ENCODE assay signal across 8 cellular contexts in the genomic region with DNA sequence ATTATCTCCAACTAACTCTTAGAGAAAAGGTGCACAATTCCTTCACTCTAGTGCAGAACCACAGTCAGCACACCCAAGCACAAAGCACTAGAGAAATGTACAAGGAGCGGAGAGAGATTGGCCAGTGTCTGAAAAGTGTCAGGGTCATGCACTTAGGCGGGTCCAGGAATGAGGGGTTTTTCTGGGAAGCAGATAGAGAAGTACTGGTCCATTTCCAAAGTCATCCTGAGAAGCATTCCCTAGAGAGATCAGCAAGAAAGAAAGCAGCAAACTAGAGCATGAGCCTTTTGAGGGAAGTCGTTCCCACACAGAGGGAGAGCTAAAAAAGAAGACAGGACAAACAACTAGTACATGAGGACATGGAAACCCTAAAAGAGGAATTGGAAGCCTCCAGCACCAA.
DNase-seq lines count a peak whose midpoint lies in the region; ATAC-seq, FAIRE-seq and TF ChIP-seq lines count a peak whose summit lies in the region.

No MANE protein-coding gene starts in this region.

- H3K27me3 ChIP-seq in HL-60 (ENCODE audit: insufficient read depth, poor library complexity, severe bottlenecking), result no peaks in the 10 kb centered on the region
- no peaks in the 10 kb centered on the region for H3K27me3 ChIP-seq in esophagus muscularis mucosa
- no peaks in the 10 kb centered on the region for H3K27me3 ChIP-seq in right lobe of liver

- H3K4me1 Mint-ChIP-seq in T-helper 2 cell treated with Interferon-gamma antibody and Interleukin-4, amounts not matched to agents 5 μg/mL and 100 μg/mL, for 36 hours (ENCODE audit: low read depth), result peaks cover 70% of the 10 kb centered on the region
- peaks cover 77% of the 10 kb centered on the region for H3K4me1 Mint-ChIP-seq in stimulated activated naive CD8-positive, alpha-beta T cell treated with anti-CD3 and anti-CD28 coated beads, Interleukin-15, amount 100 ng/mL, for 72 hours

- H3K9me3 Mint-ChIP-seq in T-helper 2 cell treated with Interferon-gamma antibody and Interleukin-4, amounts not matched to agents 5 μg/mL and 100 μg/mL, for 36 hours, result no peaks in the 10 kb centered on the region
- no peaks in the 10 kb centered on the region for H3K9me3 Mint-ChIP-seq in stimulated activated naive CD8-positive, alpha-beta T cell treated with anti-CD3 and anti-CD28 coated beads, Interleukin-15, amount 100 ng/mL, for 72 hours

- peak; percentile 44 for ATAC-seq in stimulated activated naive CD8-positive, alpha-beta T cell treated with anti-CD3 and anti-CD28 coated beads, Interleukin-15, amount 100 ng/mL, for 72 hours
- no peak for ATAC-seq in right lobe of liver

- peak overlapping the region; percentile 17; the same call in 1 of the 2 replicates for H3K27ac ChIP-seq in HL-60 (replicated peaks)
- H3K27ac ChIP-seq in esophagus muscularis mucosa (replicated peaks in 1 of 4), result peak overlapping the region in 3 of 4 donors; percentile 37 to 53 (median 52)
- H3K27ac ChIP-seq in right lobe of liver, result no peak overlapping the region

- no peak for DNase-seq in T-helper 2 cell treated with Interferon-gamma antibody and Interleukin-4, amounts not matched to agents 5 μg/mL and 100 μg/mL, for 36 hours (ENCODE audit: low spot score)
- DNase-seq in T-helper 2 cell (no peak), HL-60 (ENCODE audit: low read depth in 1 of 2, low spot score in 1 of 2) (no peak), esophagus muscularis mucosa (ENCODE audit: extremely low spot score) (no peak), HTR-8/SVneo (ENCODE audit: insufficient read length, low spot score) (no peak), NCI-H187 treated with DMSO at 0.1 percent for 48 hours (lab: John Stamatoyannopoulos, UW) (no peak), right lobe of liver (no peak)
- no peak for DNase-seq in stimulated activated naive CD8-positive, alpha-beta T cell treated with anti-CD3 and anti-CD28 coated beads, Interleukin-15, amount 100 ng/mL, for 72 hours

- H3K27me3 Mint-ChIP-seq in T-helper 2 cell treated with Interferon-gamma antibody and Interleukin-4, amounts not matched to agents 5 μg/mL and 100 μg/mL, for 36 hours (ENCODE audit: low read depth), result no peaks in the 10 kb centered on the region
- no peaks in the 10 kb centered on the region for H3K27me3 Mint-ChIP-seq in stimulated activated naive CD8-positive, alpha-beta T cell treated with anti-CD3 and anti-CD28 coated beads, Interleukin-15, amount 100 ng/mL, for 72 hours

- no peak for TF ChIP-seq POLR2A in esophagus muscularis mucosa (IDR thresholded peaks at IDR 0.05; ENCODE audit: low read depth)
- no peak for TF ChIP-seq POLR2A in right lobe of liver (IDR thresholded peaks at IDR 0.05)

- TF ChIP-seq CTCF in HL-60 (IDR thresholded peaks at IDR 0.05; ENCODE audit: insufficient read depth, low read length) (no peak), esophagus muscularis mucosa (IDR thresholded peaks at IDR 0.05) (no peak), right lobe of liver (IDR thresholded peaks at IDR 0.05) (no peak)

- no peak for FAIRE-seq in HTR-8/SVneo (lab: Jason Lieb, UNC)

- H3K36me3 Mint-ChIP-seq in T-helper 2 cell treated with Interferon-gamma antibody and Interleukin-4, amounts not matched to agents 5 μg/mL and 100 μg/mL, for 36 hours (ENCODE audit: low read depth), result peaks cover 46% of the 10 kb centered on the region

- H3K36me3 ChIP-seq in esophagus muscularis mucosa (no peaks in the 10 kb centered on the region), right lobe of liver (no peaks in the 10 kb centered on the region)

- intact Hi-C loops in esophagus muscularis mucosa (cut with DNase I) (no loop called here), right lobe of liver (cut with DNase I) (no loop called here)

- H3K9me3 ChIP-seq in esophagus muscularis mucosa, result no peaks in the 10 kb centered on the region
- no peaks in the 10 kb centered on the region for H3K9me3 ChIP-seq in right lobe of liver

- peak overlapping the region; percentile 77 for H3K4me3 Mint-ChIP-seq in T-helper 2 cell treated with Interferon-gamma antibody and Interleukin-4, amounts not matched to agents 5 μg/mL and 100 μg/mL, for 36 hours
- peak overlapping the region; percentile 80 to 88 for H3K4me3 Mint-ChIP-seq in stimulated activated naive CD8-positive, alpha-beta T cell treated with anti-CD3 and anti-CD28 coated beads, Interleukin-15, amount 100 ng/mL, for 72 hours

- H3K4me3 ChIP-seq in HL-60 (replicated peaks; ENCODE audit: insufficient read depth, low read length) (no peak overlapping the region), esophagus muscularis mucosa (no peak overlapping the region), right lobe of liver (no peak overlapping the region)

- H3K4me1 ChIP-seq in esophagus muscularis mucosa (peaks cover 4 to 16% (median 6%) of the 10 kb centered on the region in 4 donors), right lobe of liver (no peaks in the 10 kb centered on the region)

- TF ChIP-seq EP300 in esophagus muscularis mucosa (IDR thresholded peaks at IDR 0.05), result no peak

- peak overlapping the region; percentile 92 for H3K27ac Mint-ChIP-seq in T-helper 2 cell treated with Interferon-gamma antibody and Interleukin-4, amounts not matched to agents 5 μg/mL and 100 μg/mL, for 36 hours
- H3K27ac Mint-ChIP-seq in stimulated activated naive CD8-positive, alpha-beta T cell treated with anti-CD3 and anti-CD28 coated beads, Interleukin-15, amount 100 ng/mL, for 72 hours, result peak overlapping the region; percentile 98 to 99

- 56% methylated on average over 3 of the region's 3 CpGs for WGBS in esophagus muscularis mucosa
- WGBS in right lobe of liver (ENCODE audit: insufficient coverage, low coverage, low lambda C conversion rate, missing lambda C conversion rate), result 41% methylated on average over 3 of the region's 3 CpGs

Comparison
In these comparisons a context has a peak if more than half of its experiments do, and no peak if none do; other contexts are left out.
1. H3K27ac ChIP-seq: peak in HL-60 (single experiment) and esophagus muscularis mucosa (3 of 4); none in right lobe of liver (0 of 3).